ENCODE assay signal across 13 cellular contexts in genomic region chr15:22887157-22887951, GRCh38. TPM values are rescaled to one million over a fixed set of nuclear protein-coding genes. Genes with fewer than 3 reads are reported as not detected.
DNase-seq lines count a peak whose midpoint lies in the region; ATAC-seq and TF ChIP-seq lines count a peak whose summit lies in the region.
"Had no signal": no experiment of that assay in that cellular context is flagged by ENCODE, and none has a peak within 500 bp of the region (broad histone marks: within the 10 kb centered on the region; RNA-seq: fewer than 3 reads in every experiment).

No MANE protein-coding gene starts in this region.

- H3K9me3 ChIP-seq in mucosa of descending colon: no peaks in the 10 kb centered on the region
- H3K9me3 ChIP-seq: ascending aorta had no signal

- H3K4me3 ChIP-seq in AG09309 (ENCODE audit: control insufficient read depth, low read depth, low read length) (no peak overlapping the region), mucosa of descending colon (no peak overlapping the region)
- H3K4me3 ChIP-seq: ascending aorta, neural progenitor cell had no signal

- DNase-seq in AG09309 (ENCODE audit: low read depth): peak; percentile 45
- peak; percentile 84 for DNase-seq in M059J (ENCODE audit: low read depth)
- DNase-seq in epithelial cell of prostate (ENCODE audit: low read depth, low spot score): no peak
- peak in 2 of 3 donors; percentile 24 to 25 for DNase-seq in mucosa of descending colon
- DNase-seq in stimulated activated CD4-positive, alpha-beta T cell treated with anti-CD3 and anti-CD28 coated beads, Interleukin-4, amount 100 ng/mL, for 1 hour: no peak
- DNase-seq in activated effector memory CD4-positive, alpha-beta T cell treated with Interleukin-2 at 50 U/mL for 16 hours: no peak
- DNase-seq: activated CD8-positive, alpha-beta memory T cell treated with anti-CD3 and anti-CD28 coated beads, Interleukin-2, amount 10 ng/mL, durations not matched to agents 7 days and 5 days; COR-L47; NCI-H2029 treated with DMSO at 0.1 percent for 48 hours had no signal

- intact Hi-C loops in mucosa of descending colon (cut with DNase I, micrococcal nuclease): no loop called here

- peaks cover 4% of the 10 kb centered on the region for H3K4me1 ChIP-seq in mucosa of descending colon (ENCODE audit: low read depth)
- H3K4me1 ChIP-seq: ascending aorta, neural progenitor cell had no signal

- peak; percentile 46 for ATAC-seq in mucosa of descending colon
- no peak for ATAC-seq in HG03432 (IDR thresholded peaks at IDR 0.05; ENCODE audit: unreplicated experiment)
- ATAC-seq in HG03520 (IDR thresholded peaks at IDR 0.05; ENCODE audit: unreplicated experiment): no peak
- ATAC-seq: activated CD8-positive, alpha-beta memory T cell treated with anti-CD3 and anti-CD28 coated beads, Interleukin-2, amount 10 ng/mL, durations not matched to agents 7 days and 5 days had no signal

- TF ChIP-seq CTCF in AG09309 (IDR thresholded peaks at IDR 0.05; ENCODE audit: control insufficient read depth, insufficient read depth, low read depth, low read length, missing control alignments) (no peak), mucosa of descending colon (IDR thresholded peaks at IDR 0.05) (no peak)

- H3K27ac ChIP-seq in epithelial cell of prostate: peak overlapping the region; percentile 56
- H3K27ac ChIP-seq: neural progenitor cell had no signal

- no peaks in the 10 kb centered on the region for H3K36me3 ChIP-seq in mucosa of descending colon (ENCODE audit: low read depth)

RNA-seq across cellular contexts. Expression of gene NIPA2, which starts 48.9 kb away (rescaled TPM):
- total RNA-seq in M059J (2014; rRNA removed; shearing (Covaris generic)): 99.7 and 120 TPM in 2 replicates
- total RNA-seq in mucosa of descending colon: 10 to 100 TPM; 50.7 to 77.7 (median 71.7) TPM

Comparison
In these comparisons a context has a peak if more than half of its experiments do, and no peak if none do; other contexts are left out.
1. DNase-seq: peak in AG09309 (single experiment), M059J (single experiment) and mucosa of descending colon (2 of 3); none in epithelial cell of prostate (single experiment), stimulated activated CD4-positive, alpha-beta T cell treated with anti-CD3 and anti-CD28 coated beads, Interleukin-4, amount 100 ng/mL, for 1 hour (single experiment) and activated effector memory CD4-positive, alpha-beta T cell treated with Interleukin-2 at 50 U/mL for 16 hours (single experiment).